Comparison of ENCODE assay signal across 4 cellular contexts in the genomic region with DNA sequence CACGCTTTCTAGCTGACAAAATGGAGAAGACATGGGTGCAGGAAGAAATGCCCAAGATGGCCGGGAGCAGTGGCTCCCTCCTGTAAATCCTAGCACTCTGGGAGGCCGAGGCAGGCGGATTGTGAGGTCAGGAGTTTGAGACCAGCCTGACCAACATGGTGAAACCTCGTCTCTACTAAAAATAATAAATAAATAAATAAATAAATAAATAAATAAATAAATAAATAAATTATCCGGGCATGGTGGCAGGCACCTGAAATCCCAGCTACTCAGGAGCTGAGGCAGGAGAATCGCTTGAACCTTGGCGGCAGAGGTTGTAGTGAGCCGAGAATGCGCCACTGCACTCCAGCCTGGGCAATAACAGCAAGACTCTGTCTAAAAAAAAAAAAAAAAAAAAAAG. TPM values are rescaled to one million over a fixed set of nuclear protein-coding genes. Genes with fewer than 3 reads are reported as not detected.
"Had no signal": no experiment of that assay in that cellular context is flagged by ENCODE, and none has a peak within 500 bp of the region (broad histone marks: within the 10 kb centered on the region; RNA-seq: fewer than 3 reads in every experiment).

No MANE protein-coding gene starts in this region.

RNA-seq across cellular contexts. Expression of a gene that starts 5.9 kb away (rescaled TPM):
- total RNA-seq: LHCN-M2, M059J, MCF 10A, NCI-H460 had no signal
